Comparison of ENCODE assay signal across 11 cellular contexts in genomic region chr2:12759248-12759647, GRCh38. TPM values are rescaled to one million over a fixed set of nuclear protein-coding genes. Genes with fewer than 3 reads are reported as not detected.
DNase-seq lines count a peak whose midpoint lies in the region; ATAC-seq and TF ChIP-seq lines count a peak whose summit lies in the region.
"Had no signal": no experiment of that assay in that cellular context is flagged by ENCODE, and none has a peak within 500 bp of the region (broad histone marks: within the 10 kb centered on the region; RNA-seq: fewer than 3 reads in every experiment).

No MANE protein-coding gene starts in this region.

- H3K4me1 ChIP-seq in mucosa of descending colon (ENCODE audit: low read depth): no peaks in the 10 kb centered on the region
- H3K4me1 ChIP-seq: right lobe of liver had no signal

- H3K36me3 ChIP-seq in mucosa of descending colon (ENCODE audit: low read depth): no peaks in the 10 kb centered on the region
- H3K36me3 ChIP-seq: right lobe of liver had no signal

- intact Hi-C loops in mucosa of descending colon (cut with DNase I, micrococcal nuclease): no loop called here

- TF ChIP-seq CTCF in AG09309 (IDR thresholded peaks at IDR 0.05; ENCODE audit: control insufficient read depth, insufficient read depth, low read depth, low read length, missing control alignments) (no peak), mucosa of descending colon (IDR thresholded peaks at IDR 0.05) (no peak)

- no peaks in the 10 kb centered on the region for H3K9me3 ChIP-seq in mucosa of descending colon
- H3K9me3 ChIP-seq: right lobe of liver had no signal

- ATAC-seq in mucosa of descending colon (peak; percentile 48), GM21717 (IDR thresholded peaks at IDR 0.05; ENCODE audit: unreplicated experiment) (no peak), HG03457 (IDR thresholded peaks at IDR 0.05; ENCODE audit: unreplicated experiment) (no peak)

- DNase-seq in AG09309 (ENCODE audit: low read depth) (peak; percentile 91), HT1080 (ENCODE audit: low read depth) (peak; percentile 64), dermis blood vessel endothelial cell (peak; percentile 81), mucosa of descending colon (no peak), NCI-H1930 (lab: John Stamatoyannopoulos, UW) (no peak), NCI-H187 treated with DMSO at 0.1 percent for 48 hours (lab: John Stamatoyannopoulos, UW) (no peak)
- DNase-seq: activated CD8-positive, alpha-beta memory T cell treated with anti-CD3 and anti-CD28 coated beads, Interleukin-2, amount 50 U/mL, for 4 hours; NCI-H1694 treated with DMSO at 0.1 percent for 48 hours; right lobe of liver had no signal

- H3K4me3 ChIP-seq in AG09309 (ENCODE audit: control insufficient read depth, low read depth, low read length) (no peak overlapping the region), mucosa of descending colon (no peak overlapping the region)
- H3K4me3 ChIP-seq: right lobe of liver had no signal

RNA-seq across cellular contexts. Expression of gene TRIB2, which starts 42.5 kb away (rescaled TPM):
- 15.1 and 16.6 TPM in 2 replicates for total RNA-seq in HT1080 (2014; rRNA removed; shearing (Covaris generic))
- polyA plus RNA-seq in HT1080 (2015; cell fraction: cytosol; rRNA removed): 9.6 and 10.4 TPM in 2 replicates
- polyA plus RNA-seq in HT1080 (2015; cell fraction: nucleus; rRNA removed): 23.5 and 33.0 TPM in 2 replicates
- total RNA-seq in dermis blood vessel endothelial cell (73.6 and 141 TPM in 2 replicates), mucosa of descending colon (10 to 100 TPM in 1 of 3 donors, 1 to 10 TPM in 2; 4.9 to 28.3 (median 6.8) TPM)

Comparison
In these comparisons a context has a peak if more than half of its experiments do, and no peak if none do; other contexts are left out.
1. DNase-seq: peak in AG09309 (single experiment), HT1080 (single experiment) and dermis blood vessel endothelial cell (single experiment); none in mucosa of descending colon (0 of 3), NCI-H1930 (0 of 2) and NCI-H187 treated with DMSO at 0.1 percent for 48 hours (single experiment).